In the genomic region with DNA sequence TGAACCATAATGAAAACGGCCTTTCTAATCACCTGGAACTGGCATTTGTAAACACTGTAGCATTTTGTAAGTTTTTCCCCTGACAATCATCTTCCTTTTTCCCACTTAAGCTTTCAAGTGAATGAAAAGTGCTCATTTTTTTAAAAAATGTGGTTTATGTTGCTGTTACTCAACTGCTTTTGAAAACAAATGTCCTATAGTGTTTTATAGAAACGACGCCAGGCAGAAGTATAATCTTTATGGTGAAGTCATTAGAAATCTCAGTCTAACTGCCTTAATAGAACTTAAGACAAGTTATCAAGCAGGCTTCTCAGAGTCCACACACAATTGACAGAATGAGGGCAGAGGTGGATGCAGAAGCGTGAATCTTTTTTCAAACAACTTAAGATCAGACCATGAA, we compare ENCODE assay signal across 17 cellular contexts.
"Had no signal": no experiment of that assay in that cellular context is flagged by ENCODE, and none has a peak within 500 bp of the region (broad histone marks: within the 10 kb centered on the region; RNA-seq: fewer than 3 reads in every experiment).

No MANE protein-coding gene starts in this region.

- ATAC-seq: Panc1, SK-N-SH treated with all-trans-retinoic acid at 6 μM for 48 hours had no signal

- DNase-seq: KBM-7, MM.1S, NCI-H1092 treated with DMSO at 0.1 percent for 48 hours, NCI-H1436, NCI-H187, NCI-H2029, NCI-H2081 treated with DMSO at 0.1 percent for 48 hours, NCI-H2171, NCI-H226, NCI-H446, NCI-H510A, NCI-H524 treated with DMSO at 0.1 percent for 48 hours, NCI-H69, NCI-H774, SHP77 had no signal
